Comparison of ENCODE assay signal across 7 cellular contexts in the genomic region with DNA sequence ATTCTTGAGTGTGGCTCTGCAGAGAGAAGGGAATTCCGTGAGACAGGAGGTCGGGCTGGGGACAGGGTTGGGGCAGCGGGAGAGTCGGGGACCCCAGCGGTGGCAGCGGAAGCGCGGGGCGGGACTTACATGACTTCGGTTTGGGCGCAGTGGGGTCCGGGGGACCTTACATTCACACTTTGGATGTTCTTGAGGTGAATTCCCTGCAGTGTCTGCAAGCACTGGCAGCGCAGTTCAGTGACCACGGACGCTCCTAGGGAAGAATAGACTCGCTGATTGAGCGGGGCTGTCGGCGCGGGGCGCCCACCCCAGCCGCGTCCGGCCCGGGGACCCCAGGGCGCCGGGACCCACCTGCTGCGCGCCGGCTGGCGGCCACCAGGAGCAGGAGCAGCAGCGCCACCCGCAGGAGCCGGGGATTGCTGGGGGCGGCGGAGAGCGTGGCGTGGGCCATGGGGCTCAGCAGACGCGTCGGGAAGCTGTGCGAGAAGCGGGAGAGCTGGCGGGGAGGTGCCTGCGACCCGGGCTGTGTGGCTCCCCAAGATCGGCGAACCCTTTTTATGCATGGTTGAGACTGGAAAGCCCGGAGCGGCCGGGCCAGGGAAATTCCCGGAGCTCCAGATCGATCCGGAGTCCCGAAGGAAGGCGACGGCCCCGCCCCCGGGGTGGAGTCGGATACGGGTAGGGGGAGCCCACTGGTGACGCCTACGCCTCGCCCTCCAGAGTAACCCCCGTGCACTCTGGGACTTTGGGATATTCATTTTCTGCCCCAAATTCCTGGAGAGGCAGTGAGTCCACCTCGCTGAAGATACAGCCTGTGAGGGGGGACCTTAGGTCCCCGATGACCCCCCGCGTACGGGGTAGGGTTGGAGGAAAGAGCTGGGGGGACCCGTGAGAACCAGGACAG. TPM values are rescaled to one million over a fixed set of nuclear protein-coding genes. Genes with fewer than 3 reads are reported as not detected.
DNase-seq lines count a peak whose midpoint lies in the region; ATAC-seq and TF ChIP-seq lines count a peak whose summit lies in the region.

A gene (minus strand): TSS at position 529 of the 904 bp plus-strand sequence. CDS start 78 bp downstream, at position 451.

- peak; percentile 56 for ATAC-seq in GM21367 (IDR thresholded peaks at IDR 0.05; ENCODE audit: unreplicated experiment)

- no peaks in the 10 kb centered on the region for H3K9me3 ChIP-seq in vagina

- no peak for TF ChIP-seq POLR2A in vagina (IDR thresholded peaks at IDR 0.05)

- H3K27me3 ChIP-seq in vagina, result peaks cover 4% of the 10 kb centered on the region

- intact Hi-C loops in vagina (cut with DNase I), result no loop called here

- peaks cover 20% of the 10 kb centered on the region for H3K4me1 ChIP-seq in vagina

- peak within 1 kb of the TSS; percentile 72 for H3K4me3 ChIP-seq in Jurkat, Clone E6-1 (ENCODE audit: low read length)
- H3K4me3 ChIP-seq in fibroblast of the aortic adventitia (ENCODE audit: low read depth, low read length), result peak within 1 kb of the TSS; percentile 84
- peak within 1 kb of the TSS; percentile 51 to 83 for H3K4me3 ChIP-seq in vagina

- peak; percentile 24 for TF ChIP-seq CTCF in fibroblast of the aortic adventitia (IDR thresholded peaks at IDR 0.05; ENCODE audit: insufficient read depth, low read length)
- TF ChIP-seq CTCF in vagina (IDR thresholded peaks at IDR 0.05), result peak in 1 of 3 experiments; percentile 17

- peak; percentile 84 for DNase-seq in ELR (ENCODE audit: low read depth)
- DNase-seq in Jurkat, Clone E6-1 (ENCODE audit: low read depth, low spot score), result no peak
- peak; percentile 26 for DNase-seq in activated CD8-positive, alpha-beta memory T cell treated with anti-CD3 and anti-CD28 coated beads, Interleukin-2, amount 50 U/mL, for 4 hours
- DNase-seq in fibroblast of the aortic adventitia (ENCODE audit: low read depth), result peak; percentile 74
- DNase-seq in myocyte (ENCODE audit: low read depth), result peak; percentile 82
- DNase-seq in vagina (ENCODE audit: extremely low spot score in 2 of 2), result no peak

- no peaks in the 10 kb centered on the region for H3K36me3 ChIP-seq in vagina

- peak within 1 kb of the TSS; percentile 20 for H3K27ac ChIP-seq in vagina

RNA-seq across cellular contexts. Expression of the gene that starts here (rescaled TPM):
- polyA plus RNA-seq in Jurkat, Clone E6-1 (2012; ENCODE audit: insufficient read depth, insufficient read length), result not detected
- total RNA-seq in fibroblast of the aortic adventitia (ENCODE audit: low replicate concordance) (0.09 TPM in 1 of 2 replicates, not detected in the other), myocyte (1.8 and 3.1 TPM in 2 replicates), vagina (not detected)
- 0.11 TPM for polyA plus RNA-seq in myocyte (2012)

Comparison
In these comparisons a context has a peak if more than half of its experiments do, and no peak if none do; other contexts are left out.
1. Peak in DNase-seq and H3K4me3 ChIP-seq in fibroblast of the aortic adventitia; RNA of the gene not detected or under 1 TPM.
2. DNase-seq: peak in ELR (single experiment), activated CD8-positive, alpha-beta memory T cell treated with anti-CD3 and anti-CD28 coated beads, Interleukin-2, amount 50 U/mL, for 4 hours (single experiment) and myocyte (single experiment); none in Jurkat, Clone E6-1 (single experiment) and vagina (0 of 2).
3. Peak in every context shown above with its lines, with median percentiles within 50 percentile points of each other: H3K4me3 ChIP-seq.